In genomic region chrX:103774070-103774642, GRCh38 we compare ENCODE assay signal across 8 cellular contexts. TPM values are rescaled to one million over a fixed set of nuclear protein-coding genes. Genes with fewer than 3 reads are reported as not detected.
DNase-seq lines count a peak whose midpoint lies in the region; ATAC-seq and TF ChIP-seq lines count a peak whose summit lies in the region.

No MANE protein-coding gene starts in this region.

- no peak overlapping the region for H3K4me3 ChIP-seq in cardiac fibroblast (replicated peaks in 1 of 2; ENCODE audit: low read depth in 2 of 2, low read length in 2 of 2)

- TF ChIP-seq CTCF in cardiac fibroblast (IDR thresholded peaks at IDR 0.05; ENCODE audit: low read depth, low read length): peak; percentile 64

- no peak for ATAC-seq in HG02981 (IDR thresholded peaks at IDR 0.05; ENCODE audit: unreplicated experiment)

- peak; percentile 31 for DNase-seq in Daoy (ENCODE audit: low read depth)
- DNase-seq in NCI-H1436 (lab: John Stamatoyannopoulos, UW): peak; percentile 59
- DNase-seq in cardiac fibroblast (ENCODE audit: low read depth in 2 of 2): peak; percentile 73 to 80
- DNase-seq in middle frontal gyrus (ENCODE audit: extremely low spot score, low spot score): peak; percentile 39
- no peak for DNase-seq in activated CD4-positive, alpha-beta T cell treated with anti-CD3 and anti-CD28 coated beads for 48 hours
- no peak for DNase-seq in activated gamma-delta T cell treated with Interleukin-2 at 50 U/mL for 16 hours
- DNase-seq in stimulated activated CD4-positive, alpha-beta T cell treated with anti-CD3 and anti-CD28 coated beads, Interleukin-4, amount 100 ng/mL, for 24 hours: no peak

RNA-seq across cellular contexts. Expression of gene PLP1, which starts 2.5 kb away (rescaled TPM):
- total RNA-seq in Daoy (2014; rRNA removed; shearing (Covaris generic)): 2.7 TPM in 1 of 2 replicates, not detected in the other

RNA-seq across cellular contexts. Expression of gene RAB9B, which starts 57.9 kb away (rescaled TPM):
- 0.92 and 0.97 TPM in 2 replicates for total RNA-seq in Daoy (2014; rRNA removed; shearing (Covaris generic))

Comparison
In these comparisons a context has a peak if more than half of its experiments do, and no peak if none do; other contexts are left out.
1. DNase-seq: peak in Daoy (single experiment), NCI-H1436 (single experiment), cardiac fibroblast (2 of 2) and middle frontal gyrus (single experiment); none in activated CD4-positive, alpha-beta T cell treated with anti-CD3 and anti-CD28 coated beads for 48 hours (single experiment), activated gamma-delta T cell treated with Interleukin-2 at 50 U/mL for 16 hours (single experiment) and stimulated activated CD4-positive, alpha-beta T cell treated with anti-CD3 and anti-CD28 coated beads, Interleukin-4, amount 100 ng/mL, for 24 hours (single experiment).